8 cellular contexts compared by ENCODE assay signal in genomic region chr16:807345-808251, GRCh38. TPM values are rescaled to one million over a fixed set of nuclear protein-coding genes. Genes with fewer than 3 reads are reported as not detected.
DNase-seq lines count a peak whose midpoint lies in the region; ATAC-seq and TF ChIP-seq lines count a peak whose summit lies in the region.

No MANE protein-coding gene starts in this region.

- BruUV-seq in PC-3 (replicated peaks; lab: Mats Ljungman, UMichigan), result no TSS peak

- H4K20me1 ChIP-seq in PC-3 (ENCODE audit: low read length), result no peaks in the 10 kb centered on the region

- peak overlapping the region; percentile 99 for H2AFZ ChIP-seq in PC-3 (ENCODE audit: low read length)

- no peaks in the 10 kb centered on the region for H3F3A ChIP-seq in PC-3 (ENCODE audit: low read length, unreplicated experiment)

- H3K9ac ChIP-seq in HUES48 (ENCODE audit: low read depth, low read length) (peak overlapping the region; percentile 81), PC-3 (ENCODE audit: low read length) (peak overlapping the region; percentile 89), muscle layer of colon (ENCODE audit: low read length) (peak overlapping the region; percentile 57)

- H3K27me3 ChIP-seq in HUES48 (ENCODE audit: control insufficient read depth, insufficient read depth, low read length) (peaks cover 26% of the 10 kb centered on the region), PC-3 (ENCODE audit: low read length) (no peaks in the 10 kb centered on the region), muscle layer of colon (ENCODE audit: control insufficient read depth in 1 of 2, insufficient read depth in 2 of 2, low read length in 2 of 2) (peaks cover 0 to 15% of the 10 kb centered on the region in 2 donors)

- H3K4me3 ChIP-seq in HUES48 (ENCODE audit: low read depth, low read length), result peak overlapping the region; percentile 85
- peak overlapping the region; percentile 86 for H3K4me3 ChIP-seq in PC-3 (ENCODE audit: low read length)
- peak overlapping the region; percentile 70 to 91 for H3K4me3 ChIP-seq in muscle layer of colon (ENCODE audit: low read depth in 1 of 2, low read length in 2 of 2)

- H3K9me3 ChIP-seq in HUES48 (ENCODE audit: control insufficient read depth, insufficient read depth, low read length) (no peaks in the 10 kb centered on the region), PC-3 (ENCODE audit: low read length) (no peaks in the 10 kb centered on the region), muscle layer of colon (ENCODE audit: low read length) (no peaks in the 10 kb centered on the region)

- CTCF ChIA-PET in PC-3 (lab: Charles Lee), result no interaction called here

- H3K9me2 ChIP-seq in PC-3 (replicated peaks; ENCODE audit: low read length), result no peaks in the 10 kb centered on the region

- peaks cover 10% of the 10 kb centered on the region for H3K4me1 Mint-ChIP-seq in activated T-cell treated with anti-CD3 and anti-CD28 coated beads, Interleukin-2, amount 50 U/mL, for 4 hours (ENCODE audit: low read depth)

- H3K4me2 ChIP-seq in PC-3 (ENCODE audit: low read length), result peak overlapping the region; percentile 98

- peaks cover 13% of the 10 kb centered on the region for H3K27me3 Mint-ChIP-seq in activated T-cell treated with anti-CD3 and anti-CD28 coated beads, Interleukin-2, amount 50 U/mL, for 4 hours (ENCODE audit: low read depth)

- POLR2A ChIA-PET in PC-3 (lab: Charles Lee; ENCODE audit: unreplicated experiment), result no interaction called here

- H3K27ac ChIP-seq in HUES48 (ENCODE audit: low read depth, low read length), result peak overlapping the region; percentile 81
- H3K27ac ChIP-seq in PC-3 (ENCODE audit: low read length), result peak overlapping the region; percentile 52
- peak overlapping the region; percentile 61 for H3K27ac ChIP-seq in muscle layer of colon (ENCODE audit: low read depth, low read length)

- H3K4me1 ChIP-seq in HUES48 (ENCODE audit: control insufficient read depth, insufficient read depth, low read length) (0 out of 2 replicates have a peak, but pooled peaks cover 3% of the 10 kb centered on the region), PC-3 (ENCODE audit: insufficient read depth, low read length) (peaks cover 3% of the 10 kb centered on the region; the same call in 1 of the 2 replicates), muscle layer of colon (ENCODE audit: insufficient read depth, low read length) (peaks cover 7% of the 10 kb centered on the region)

- intact Hi-C loops in PC-3 (cut with micrococcal nuclease), result no loop called here

- ATAC-seq in GM21381 (IDR thresholded peaks at IDR 0.05; ENCODE audit: unreplicated experiment) (peak; percentile 91), PC-3 (peak; percentile 94), esophagus mucosa (peak; percentile 93)
- peak; percentile 93 to 95 for ATAC-seq in activated T-cell treated with anti-CD3 and anti-CD28 coated beads, Interleukin-2, amount 50 U/mL, for 4 hours

- no peaks in the 10 kb centered on the region for H3K9me3 Mint-ChIP-seq in activated T-cell treated with anti-CD3 and anti-CD28 coated beads, Interleukin-2, amount 50 U/mL, for 4 hours

- no peaks in the 10 kb centered on the region for H3K36me3 Mint-ChIP-seq in activated T-cell treated with anti-CD3 and anti-CD28 coated beads, Interleukin-2, amount 50 U/mL, for 4 hours (ENCODE audit: insufficient read depth)

- no peak for TF ChIP-seq CTCF in PC-3 (conservative IDR thresholded peaks at IDR 0.05; ENCODE audit: low read depth, low read length)

- H3K36me3 ChIP-seq in HUES48 (ENCODE audit: control insufficient read depth, insufficient read depth, low read length), result no peaks in the 10 kb centered on the region
- H3K36me3 ChIP-seq in PC-3 (ENCODE audit: low read depth, low read length), result no peaks in the 10 kb centered on the region
- H3K36me3 ChIP-seq in muscle layer of colon (ENCODE audit: insufficient read depth, low read length), result no peaks in the 10 kb centered on the region

- DNase-seq in COR-L47 (lab: John Stamatoyannopoulos, UW) (peak; percentile 92), PC-3 (peak; percentile 87)
- peak; percentile 80 for DNase-seq in activated T-cell treated with anti-CD3 and anti-CD28 coated beads, Interleukin-2, amount 50 U/mL, for 4 hours
- DNase-seq in stimulated activated CD8-positive, alpha-beta memory T cell treated with anti-CD3 and anti-CD28 coated beads, Interleukin-4, amount 100 ng/mL, for 48 hours, result peak; percentile 90

- peak overlapping the region; percentile 94 for H3K4me3 Mint-ChIP-seq in activated T-cell treated with anti-CD3 and anti-CD28 coated beads, Interleukin-2, amount 50 U/mL, for 4 hours

- H3K79me2 ChIP-seq in PC-3 (ENCODE audit: low read length), result peaks cover 5% of the 10 kb centered on the region

RNA-seq across cellular contexts. Expression of gene GNG13, which starts 7.1 kb away (rescaled TPM):
- not detected in 2 replicates for total RNA-seq in PC-3 (2014; rRNA removed)
- not detected for total RNA-seq in activated T-cell treated with anti-CD3 and anti-CD28 coated beads, Interleukin-2, amount 50 U/mL, for 4 hours
- total RNA-seq in esophagus mucosa, result not detected

RNA-seq across cellular contexts. Expression of gene CHTF18, which starts 19.2 kb away (rescaled TPM):
- total RNA-seq in PC-3 (2014; rRNA removed), result 79.0 and 107 TPM in 2 replicates
- 100 to 1,000 TPM; 138 to 171 (median 161) TPM for total RNA-seq in activated T-cell treated with anti-CD3 and anti-CD28 coated beads, Interleukin-2, amount 50 U/mL, for 4 hours
- 20.2 TPM for total RNA-seq in esophagus mucosa

RNA-seq across cellular contexts. Expression of gene RPUSD1, which starts 19.4 kb away (rescaled TPM):
- total RNA-seq in PC-3 (2014; rRNA removed), result 72.6 and 93.7 TPM in 2 replicates
- 10 to 100 TPM; 72.3 to 99.0 (median 75.1) TPM for total RNA-seq in activated T-cell treated with anti-CD3 and anti-CD28 coated beads, Interleukin-2, amount 50 U/mL, for 4 hours
- total RNA-seq in esophagus mucosa, result 14.4 TPM

RNA-seq across cellular contexts. Expression of gene MSLN, which starts 47.1 kb away (rescaled TPM):
- total RNA-seq in PC-3 (2014; rRNA removed), result 0.73 and 4.7 TPM in 2 replicates
- total RNA-seq in activated T-cell treated with anti-CD3 and anti-CD28 coated beads, Interleukin-2, amount 50 U/mL, for 4 hours, result under 1 TPM in 1 of 3 donors, not detected in 2; 0.08 TPM
- total RNA-seq in esophagus mucosa, result 2.8 TPM

Comparison
In these comparisons a context has a peak if more than half of its experiments do, and no peak if none do; other contexts are left out.
1. Peak in every context shown above with its lines: DNase-seq, ATAC-seq, H3K4me3 ChIP-seq and H3K27ac ChIP-seq.